In the genomic region with DNA sequence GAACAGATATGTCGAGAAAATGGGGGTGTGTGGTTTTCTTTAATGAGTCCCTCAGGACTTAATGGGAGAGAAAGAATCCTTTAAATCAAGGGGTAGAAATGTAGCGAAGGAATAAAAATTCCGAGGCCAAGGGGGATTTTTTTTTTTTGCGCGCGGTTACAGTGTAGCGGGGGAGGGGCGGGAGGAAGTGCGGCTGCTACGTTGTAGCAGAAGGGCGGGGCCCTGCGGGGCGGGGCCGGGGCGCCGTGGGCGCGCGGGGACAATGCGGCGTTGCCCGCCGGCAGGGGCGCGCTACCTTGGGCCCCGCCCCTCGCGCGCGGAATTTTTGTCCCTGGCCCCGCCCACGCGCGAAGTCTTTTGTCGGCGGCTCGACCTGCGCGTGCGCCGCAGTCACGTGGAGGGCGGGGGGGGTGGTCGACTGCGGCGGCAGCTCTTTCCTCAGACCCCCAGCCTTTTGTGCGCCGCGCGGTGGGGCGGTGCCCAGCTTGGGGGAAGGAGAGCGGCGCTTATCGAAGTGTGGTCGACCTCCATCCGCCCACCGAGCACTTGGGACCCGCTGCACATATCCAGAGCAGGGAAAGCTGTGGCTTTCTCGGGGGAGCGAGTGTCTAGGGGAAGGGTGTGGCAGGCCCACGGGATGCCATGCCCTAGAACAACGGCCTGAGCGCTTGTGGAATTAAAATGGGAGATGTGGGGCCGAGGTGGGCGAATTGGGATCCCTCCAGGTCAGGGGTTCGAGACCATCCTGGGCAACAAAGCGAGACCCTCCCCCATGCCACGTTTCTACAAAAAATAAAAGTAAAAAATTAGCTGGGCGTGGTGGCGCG, we compare ENCODE assay signal across 1 cellular context.
TF ChIP-seq lines count a peak whose summit lies in the region.

No MANE protein-coding gene starts in this region.

TF ChIP-seq in SK-N-SH, 30 proteins besides CTCF, POLR2A, EP300 and RAD21 (continued from another document):
- peak; percentile 93 for TF ChIP-seq MXI1 (IDR thresholded peaks at IDR 0.05; ENCODE audit: low read depth, low read length)
- no peak for TF ChIP-seq YY1 (IDR thresholded peaks at IDR 0.05; ENCODE audit: low read depth)
- peak; percentile 90 for TF ChIP-seq CHD2 (IDR thresholded peaks at IDR 0.05; ENCODE audit: low read length, partially characterized antibody)
- peak; percentile 62 for TF ChIP-seq TAF1 (IDR thresholded peaks at IDR 0.05; ENCODE audit: borderline replicate concordance, low read depth, low read length)
- no peak for TF ChIP-seq SMC3 (IDR thresholded peaks at IDR 0.05; ENCODE audit: low read depth, low read length)
- TF ChIP-seq, protein P1, sequence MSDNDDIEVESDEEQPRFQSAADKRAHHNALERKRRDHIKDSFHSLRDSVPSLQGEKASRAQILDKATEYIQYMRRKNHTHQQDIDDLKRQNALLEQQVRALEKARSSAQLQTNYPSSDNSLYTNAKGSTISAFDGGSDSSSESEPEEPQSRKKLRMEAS (IDR thresholded peaks at IDR 0.05; ENCODE audit: low read depth), result peak; percentile 82
- TF ChIP-seq GABPA (IDR thresholded peaks at IDR 0.05; ENCODE audit: low read depth), result no peak; the same call in 1 of the 2 replicates
- no peak for TF ChIP-seq TCF12 (IDR thresholded peaks at IDR 0.05)
- peak; percentile 48; the same call in 1 of the 2 replicates for TF ChIP-seq REST (IDR thresholded peaks at IDR 0.05; ENCODE audit: low read depth, low read length)
- no peak; the same call in 1 of the 2 replicates for TF ChIP-seq FOXM1 (IDR thresholded peaks at IDR 0.05; ENCODE audit: low read depth)
- TF ChIP-seq TEAD4 (IDR thresholded peaks at IDR 0.05; ENCODE audit: borderline replicate concordance, insufficient read depth), result no peak
- TF ChIP-seq NRF1 (IDR thresholded peaks at IDR 0.05; ENCODE audit: low read depth, low read length), result peak; percentile 83
- no peak for TF ChIP-seq ZBTB33 (IDR thresholded peaks at IDR 0.05; ENCODE audit: borderline replicate concordance, low read depth)
- TF ChIP-seq FOXJ3 (CRISPR knock-in tag; IDR thresholded peaks at IDR 0.05), result 0 out of 2 replicates have a peak, but pooled peaks have one; percentile 18
- TF ChIP-seq ELF1 (IDR thresholded peaks at IDR 0.05), result no peak
- TF ChIP-seq, protein P2, sequence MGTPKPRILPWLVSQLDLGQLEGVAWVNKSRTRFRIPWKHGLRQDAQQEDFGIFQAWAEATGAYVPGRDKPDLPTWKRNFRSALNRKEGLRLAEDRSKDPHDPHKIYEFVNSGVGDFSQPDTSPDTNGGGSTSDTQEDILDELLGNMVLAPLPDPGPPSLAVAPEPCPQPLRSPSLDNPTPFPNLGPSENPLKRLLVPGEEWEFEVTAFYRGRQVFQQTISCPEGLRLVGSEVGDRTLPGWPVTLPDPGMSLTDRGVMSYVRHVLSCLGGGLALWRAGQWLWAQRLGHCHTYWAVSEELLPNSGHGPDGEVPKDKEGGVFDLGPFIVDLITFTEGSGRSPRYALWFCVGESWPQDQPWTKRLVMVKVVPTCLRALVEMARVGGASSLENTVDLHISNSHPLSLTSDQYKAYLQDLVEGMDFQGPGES (IDR thresholded peaks at IDR 0.05; ENCODE audit: low read depth, low read length), result no peak
- no peak for TF ChIP-seq NFIC (IDR thresholded peaks at IDR 0.05; ENCODE audit: borderline replicate concordance)
- no peak for TF ChIP-seq GATA2 (CRISPR knock-in tag; IDR thresholded peaks at IDR 0.05)
- TF ChIP-seq JUND (IDR thresholded peaks at IDR 0.05), result no peak
- TF ChIP-seq, protein P3, sequence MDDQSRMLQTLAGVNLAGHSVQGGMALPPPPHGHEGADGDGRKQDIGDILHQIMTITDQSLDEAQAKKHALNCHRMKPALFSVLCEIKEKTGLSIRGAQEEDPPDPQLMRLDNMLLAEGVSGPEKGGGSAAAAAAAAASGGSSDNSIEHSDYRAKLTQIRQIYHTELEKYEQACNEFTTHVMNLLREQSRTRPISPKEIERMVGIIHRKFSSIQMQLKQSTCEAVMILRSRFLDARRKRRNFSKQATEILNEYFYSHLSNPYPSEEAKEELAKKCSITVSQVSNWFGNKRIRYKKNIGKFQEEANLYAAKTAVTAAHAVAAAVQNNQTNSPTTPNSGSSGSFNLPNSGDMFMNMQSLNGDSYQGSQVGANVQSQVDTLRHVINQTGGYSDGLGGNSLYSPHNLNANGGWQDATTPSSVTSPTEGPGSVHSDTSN (IDR thresholded peaks at IDR 0.05), result no peak
- TF ChIP-seq EZH2phosphoT487 (IDR thresholded peaks at IDR 0.05; ENCODE audit: borderline replicate concordance, low read depth), result no peak
- no peak for TF ChIP-seq RCOR1 (IDR thresholded peaks at IDR 0.05; ENCODE audit: low read length)
- peak; percentile 46; the same call in 1 of the 2 replicates for TF ChIP-seq SIN3A (IDR thresholded peaks at IDR 0.05; ENCODE audit: borderline replicate concordance, low read depth, low read length)
- TF ChIP-seq, protein P4, sequence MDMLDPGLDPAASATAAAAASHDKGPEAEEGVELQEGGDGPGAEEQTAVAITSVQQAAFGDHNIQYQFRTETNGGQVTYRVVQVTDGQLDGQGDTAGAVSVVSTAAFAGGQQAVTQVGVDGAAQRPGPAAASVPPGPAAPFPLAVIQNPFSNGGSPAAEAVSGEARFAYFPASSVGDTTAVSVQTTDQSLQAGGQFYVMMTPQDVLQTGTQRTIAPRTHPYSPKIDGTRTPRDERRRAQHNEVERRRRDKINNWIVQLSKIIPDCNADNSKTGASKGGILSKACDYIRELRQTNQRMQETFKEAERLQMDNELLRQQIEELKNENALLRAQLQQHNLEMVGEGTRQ (IDR thresholded peaks at IDR 0.05; ENCODE audit: borderline replicate concordance, low read depth, low read length), result peak; percentile 85
- no peak for TF ChIP-seq RFX5 (IDR thresholded peaks at IDR 0.05; ENCODE audit: low read length)
- no peak for TF ChIP-seq RXRA (IDR thresholded peaks at IDR 0.05; ENCODE audit: borderline replicate concordance, low read depth)
